ENCODE assay signal across 25 cellular contexts in genomic region chr3:58391156-58391865, GRCh38. TPM values are rescaled to one million over a fixed set of nuclear protein-coding genes. Genes with fewer than 3 reads are reported as not detected.
DNase-seq lines count a peak whose midpoint lies in the region; ATAC-seq and TF ChIP-seq lines count a peak whose summit lies in the region.
"Had no signal": no experiment of that assay in that cellular context is flagged by ENCODE, and none has a peak within 500 bp of the region (broad histone marks: within the 10 kb centered on the region; RNA-seq: fewer than 3 reads in every experiment).

No MANE protein-coding gene starts in this region.

- H3K4me3 ChIP-seq in GM23248: no peak overlapping the region
- no peak overlapping the region for H3K4me3 ChIP-seq in fibroblast of mammary gland (ENCODE audit: control insufficient read depth, low read depth, low read length)
- no peak overlapping the region for H3K4me3 ChIP-seq in sigmoid colon
- no peak overlapping the region for H3K4me3 ChIP-seq in upper lobe of right lung
- H3K4me3 ChIP-seq: GM12878 had no signal

- H3F3A ChIP-seq in GM23248 (ENCODE audit: insufficient read depth): peaks cover 45% of the 10 kb centered on the region

- H4K20me1 ChIP-seq in GM23248 (ENCODE audit: insufficient read depth): no peaks in the 10 kb centered on the region

- WGBS in GM23248 (ENCODE audit: low coverage in 1 of 2, low lambda C conversion rate in 2 of 2, missing lambda C conversion rate in 2 of 2), 2 experiments: 22 to 28% methylated on average over 3 of the region's 3 CpGs
- WGBS in sigmoid colon, 2 donors: 74 to 83% methylated on average over 3 of the region's 3 CpGs

- no peaks in the 10 kb centered on the region for H3K9me3 ChIP-seq in GM23248 (ENCODE audit: low read depth)
- no peaks in the 10 kb centered on the region for H3K9me3 ChIP-seq in sigmoid colon
- H3K9me3 ChIP-seq in upper lobe of right lung: no peaks in the 10 kb centered on the region
- H3K9me3 ChIP-seq: neutrophil had no signal

- no peak for TF ChIP-seq EP300 in sigmoid colon (IDR thresholded peaks at IDR 0.05)

- H2AFZ ChIP-seq in GM23248: no peak overlapping the region

- H3K9me2 ChIP-seq in GM23248 (ENCODE audit: insufficient read depth): no peaks in the 10 kb centered on the region

- H3K27ac ChIP-seq in GM23248 (peak overlapping the region; percentile 27), sigmoid colon (peak overlapping the region; percentile 5 to 56 (median 36)), upper lobe of right lung (no peak overlapping the region)
- H3K27ac ChIP-seq: neutrophil had no signal

- DNase-seq in GM23248 (peak; percentile 42), fibroblast of mammary gland (ENCODE audit: low read depth) (peak; percentile 30), sigmoid colon (no peak), SK-N-DZ (ENCODE audit: low spot score) (no peak), upper lobe of right lung (no peak)
- DNase-seq in activated T-helper 1 cell treated with anti-CD3 and anti-CD28 coated beads, Interleukin-12 subunit alpha, Interleukin-12 subunit beta, Interleukin-2, Interleukin-4 antibody, amounts not matched to agents 30 ng/mL and 10 ng/mL and 1 ng/mL, durations not matched to agents 14 hours and 24 hours and 36 hours (ENCODE audit: low spot score): no peak
- DNase-seq: activated CD4-positive, CD25-positive, alpha-beta regulatory T cell; activated effector memory CD4-positive, alpha-beta T cell treated with Interleukin-2 at 50 U/mL for 16 hours; AML-193; amygdala; Calu3; cortex of kidney; erythroblast; head of caudate nucleus; MV-4-11; NCI-H2081 treated with DMSO at 0.1 percent for 48 hours; NCI-H524 treated with DMSO at 0.1 percent for 48 hours; right cardiac atrium; SIG-M5; stimulated activated CD4-positive, alpha-beta T cell treated with anti-CD3 and anti-CD28 coated beads, Interleukin-1b, Interleukin-23, amount 100 ng/mL, for 48 hours had no signal

- no peaks in the 10 kb centered on the region for H3K9me3 Mint-ChIP-seq in activated T-helper 1 cell treated with anti-CD3 and anti-CD28 coated beads, Interleukin-12 subunit alpha, Interleukin-12 subunit beta, Interleukin-2, Interleukin-4 antibody, amounts not matched to agents 30 ng/mL and 10 ng/mL and 1 ng/mL, durations not matched to agents 14 hours and 24 hours and 36 hours
- H3K9me3 Mint-ChIP-seq: IgD-negative memory B cell had no signal

- H3K4me1 ChIP-seq in GM23248 (ENCODE audit: insufficient read depth) (peaks cover 53% of the 10 kb centered on the region), sigmoid colon (peaks cover 0 to 69% (median 54%) of the 10 kb centered on the region in 4 donors), upper lobe of right lung (peaks cover 35% of the 10 kb centered on the region)

- intact Hi-C loops in activated T-helper 1 cell treated with anti-CD3 and anti-CD28 coated beads, Interleukin-12 subunit alpha, Interleukin-12 subunit beta, Interleukin-2, Interleukin-4 antibody, amounts not matched to agents 30 ng/mL and 10 ng/mL and 1 ng/mL, durations not matched to agents 14 hours and 24 hours and 36 hours (cut with micrococcal nuclease): loop anchor here (2.0 kb wide), 1 partner anchor 71 kb away; no protein-coding TSS in a partner anchor
- intact Hi-C loops in sigmoid colon (cut with DNase I): no loop called here
- intact Hi-C loops in upper lobe of right lung (cut with DNase I): no loop called here

- 0 out of 2 replicates have a peak overlapping the region, but pooled peaks have one; percentile 15 for H3K9ac ChIP-seq in GM23248

- peak overlapping the region; percentile 66 for H3K27ac Mint-ChIP-seq in activated T-helper 1 cell treated with anti-CD3 and anti-CD28 coated beads, Interleukin-12 subunit alpha, Interleukin-12 subunit beta, Interleukin-2, Interleukin-4 antibody, amounts not matched to agents 30 ng/mL and 10 ng/mL and 1 ng/mL, durations not matched to agents 14 hours and 24 hours and 36 hours
- H3K27ac Mint-ChIP-seq: IgD-negative memory B cell had no signal

- TF ChIP-seq CTCF in fibroblast of mammary gland (conservative IDR thresholded peaks at IDR 0.05; ENCODE audit: control insufficient read depth, insufficient read depth, low read depth, low read length) (no peak), sigmoid colon (IDR thresholded peaks at IDR 0.05) (no peak), upper lobe of right lung (IDR thresholded peaks at IDR 0.05) (no peak)

- peaks cover 32% of the 10 kb centered on the region for H3K4me1 Mint-ChIP-seq in activated T-helper 1 cell treated with anti-CD3 and anti-CD28 coated beads, Interleukin-12 subunit alpha, Interleukin-12 subunit beta, Interleukin-2, Interleukin-4 antibody, amounts not matched to agents 30 ng/mL and 10 ng/mL and 1 ng/mL, durations not matched to agents 14 hours and 24 hours and 36 hours (ENCODE audit: low read depth)

- H3K27me3 Mint-ChIP-seq in activated T-helper 1 cell treated with anti-CD3 and anti-CD28 coated beads, Interleukin-12 subunit alpha, Interleukin-12 subunit beta, Interleukin-2, Interleukin-4 antibody, amounts not matched to agents 30 ng/mL and 10 ng/mL and 1 ng/mL, durations not matched to agents 14 hours and 24 hours and 36 hours (ENCODE audit: insufficient read depth): no peaks in the 10 kb centered on the region
- H3K27me3 Mint-ChIP-seq: IgD-negative memory B cell had no signal

- peak overlapping the region; percentile 4 for H3K4me2 ChIP-seq in GM23248 (ENCODE audit: unreplicated experiment)

- H3K27me3 ChIP-seq in GM23248 (replicated peaks; ENCODE audit: insufficient read depth) (no peaks in the 10 kb centered on the region), sigmoid colon (no peaks in the 10 kb centered on the region), upper lobe of right lung (no peaks in the 10 kb centered on the region)
- H3K27me3 ChIP-seq: neutrophil had no signal

- in situ Hi-C loops in GM23248 (cut with MboI): no loop called here

- H3K36me3 Mint-ChIP-seq in activated T-helper 1 cell treated with anti-CD3 and anti-CD28 coated beads, Interleukin-12 subunit alpha, Interleukin-12 subunit beta, Interleukin-2, Interleukin-4 antibody, amounts not matched to agents 30 ng/mL and 10 ng/mL and 1 ng/mL, durations not matched to agents 14 hours and 24 hours and 36 hours (ENCODE audit: low read depth): peaks cover 28% of the 10 kb centered on the region

- ATAC-seq in GM19455 (IDR thresholded peaks at IDR 0.05; ENCODE audit: unreplicated experiment) (no peak), upper lobe of right lung (no peak), HG03175 (IDR thresholded peaks at IDR 0.05; ENCODE audit: unreplicated experiment) (no peak)
- ATAC-seq: GM12878 had no signal

- H3K79me2 ChIP-seq in GM23248 (ENCODE audit: insufficient read depth): no peaks in the 10 kb centered on the region

- H3K4me3 Mint-ChIP-seq in activated T-helper 1 cell treated with anti-CD3 and anti-CD28 coated beads, Interleukin-12 subunit alpha, Interleukin-12 subunit beta, Interleukin-2, Interleukin-4 antibody, amounts not matched to agents 30 ng/mL and 10 ng/mL and 1 ng/mL, durations not matched to agents 14 hours and 24 hours and 36 hours: no peak overlapping the region
- H3K4me3 Mint-ChIP-seq: IgD-negative memory B cell had no signal

- no peak for TF ChIP-seq POLR2A in sigmoid colon (IDR thresholded peaks at IDR 0.05)

- peaks cover 17% of the 10 kb centered on the region for H3K36me3 ChIP-seq in GM23248 (ENCODE audit: low read depth)
- H3K36me3 ChIP-seq in sigmoid colon: peaks cover under 1 to 33% (median 3%) of the 10 kb centered on the region in 4 donors
- H3K36me3 ChIP-seq in upper lobe of right lung: peaks cover 16% of the 10 kb centered on the region

RNA-seq across cellular contexts. Expression of gene PDHB, which starts 42.3 kb away (rescaled TPM):
- 108 and 110 TPM in 2 replicates for total RNA-seq in GM23248 (2014; rRNA removed; shearing (Covaris generic))
- polyA plus RNA-seq in GM23248 (2016; fragmentation: Nextera tagmentation; extraction: Ambion mirVana): 119 and 126 TPM in 2 replicates
- total RNA-seq in activated T-helper 1 cell treated with anti-CD3 and anti-CD28 coated beads, Interleukin-12 subunit alpha, Interleukin-12 subunit beta, Interleukin-2, Interleukin-4 antibody, amounts not matched to agents 30 ng/mL and 10 ng/mL and 1 ng/mL, durations not matched to agents 14 hours and 24 hours and 36 hours: 62.0 and 68.1 TPM in 2 replicates
- total RNA-seq in sigmoid colon: 100 to 1,000 TPM in 2 of 4 donors, 10 to 100 TPM in 2; 92.0 to 105 (median 98.9) TPM
- 100 to 1,000 TPM in 2 of 3 donors, 10 to 100 TPM in 1; 69.4 to 120 (median 111) TPM for polyA plus RNA-seq in sigmoid colon
- polyA plus RNA-seq in SK-N-DZ (2014; cell fraction: cytosol; rRNA removed): 126 and 131 TPM in 2 replicates
- 58.6 and 84.8 TPM in 2 replicates for polyA plus RNA-seq in SK-N-DZ (2014; cell fraction: nucleus; rRNA removed)
- total RNA-seq in upper lobe of right lung: 49.6 TPM

RNA-seq across cellular contexts. Expression of gene PXK, which starts 58.6 kb away (rescaled TPM):
- 30.7 and 33.8 TPM in 2 replicates for total RNA-seq in GM23248 (2014; rRNA removed; shearing (Covaris generic))
- 45.1 and 46.2 TPM in 2 replicates for polyA plus RNA-seq in GM23248 (2016; fragmentation: Nextera tagmentation; extraction: Ambion mirVana)
- 43.4 and 48.1 TPM in 2 replicates for total RNA-seq in activated T-helper 1 cell treated with anti-CD3 and anti-CD28 coated beads, Interleukin-12 subunit alpha, Interleukin-12 subunit beta, Interleukin-2, Interleukin-4 antibody, amounts not matched to agents 30 ng/mL and 10 ng/mL and 1 ng/mL, durations not matched to agents 14 hours and 24 hours and 36 hours
- 10 to 100 TPM; 30.3 to 58.7 (median 50.5) TPM for total RNA-seq in sigmoid colon
- 10 to 100 TPM in 1 of 3 donors, 1 to 10 TPM in 2; 6.9 to 16.4 (median 8.4) TPM for polyA plus RNA-seq in sigmoid colon
- 6.4 and 7.3 TPM in 2 replicates for polyA plus RNA-seq in SK-N-DZ (2014; cell fraction: cytosol; rRNA removed)
- polyA plus RNA-seq in SK-N-DZ (2014; cell fraction: nucleus; rRNA removed): 7.2 and 9.6 TPM in 2 replicates
- 29.8 TPM for total RNA-seq in upper lobe of right lung

Comparison
In these comparisons a context has a peak if more than half of its experiments do, and no peak if none do; other contexts are left out.
1. DNase-seq: peak in GM23248 (single experiment) and fibroblast of mammary gland (single experiment); none in activated T-helper 1 cell treated with anti-CD3 and anti-CD28 coated beads, Interleukin-12 subunit alpha, Interleukin-12 subunit beta, Interleukin-2, Interleukin-4 antibody, amounts not matched to agents 30 ng/mL and 10 ng/mL and 1 ng/mL, durations not matched to agents 14 hours and 24 hours and 36 hours (single experiment), sigmoid colon (single experiment), SK-N-DZ (single experiment) and upper lobe of right lung (single experiment).